8 cellular contexts compared by ENCODE assay signal in the genomic region with DNA sequence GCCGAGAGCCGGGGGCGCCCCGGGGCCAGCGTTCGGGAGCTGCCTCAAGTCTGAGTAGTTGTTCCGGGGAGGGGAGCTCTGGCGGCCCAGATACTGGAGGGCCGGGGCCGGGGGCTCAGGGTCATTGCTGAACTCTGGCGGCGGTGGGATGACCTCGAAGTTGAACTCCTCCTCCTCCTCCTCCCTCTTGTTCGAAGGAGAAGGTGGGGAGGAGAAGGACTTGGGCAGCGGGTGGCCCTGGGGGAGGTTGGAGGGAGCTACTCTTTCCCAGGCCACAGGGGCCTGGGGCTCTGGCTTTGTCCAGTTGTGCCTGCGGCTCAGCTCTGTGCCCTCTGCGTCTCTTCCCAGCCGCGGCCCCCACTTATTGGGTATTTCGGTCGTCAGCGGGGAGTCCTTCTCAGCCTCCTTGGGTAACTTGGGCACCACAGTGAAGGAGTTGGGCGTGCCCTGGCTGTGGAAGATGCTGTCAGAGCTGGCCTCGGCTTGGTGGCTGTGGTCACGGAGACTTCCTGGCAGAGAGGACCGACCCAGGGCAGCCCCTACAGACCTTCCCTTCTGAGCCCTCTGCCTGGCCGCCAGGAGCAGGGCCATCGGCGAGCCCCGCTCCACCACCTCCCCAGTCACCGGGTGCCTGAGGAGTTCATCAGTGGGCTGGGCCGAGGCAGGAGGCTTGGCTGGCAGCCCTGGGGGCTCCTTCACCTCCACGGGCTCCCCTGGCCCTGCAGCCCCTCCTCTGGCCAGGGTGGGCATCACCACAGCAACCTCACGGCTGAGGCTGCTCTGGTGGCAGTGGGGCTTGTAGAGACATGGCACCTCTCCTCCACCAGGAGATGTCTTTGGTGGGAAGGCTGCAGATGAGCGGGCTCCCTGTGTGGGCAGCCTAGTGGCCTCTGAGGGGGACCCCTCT. TPM values are rescaled to one million over a fixed set of nuclear protein-coding genes. Genes with fewer than 3 reads are reported as not detected.
DNase-seq lines count a peak whose midpoint lies in the region; ATAC-seq and TF ChIP-seq lines count a peak whose summit lies in the region.

No MANE protein-coding gene starts in this region.

- no peaks in the 10 kb centered on the region for H3K9me3 ChIP-seq in CD8-positive, alpha-beta T cell (ENCODE audit: low read length)
- H3K9me3 ChIP-seq in adipocyte (ENCODE audit: control insufficient read depth, low read length) (no peaks in the 10 kb centered on the region), mucosa of stomach (ENCODE audit: control insufficient read depth, low read length) (no peaks in the 10 kb centered on the region)

- H3K27ac Mint-ChIP-seq in CD8-positive, alpha-beta T cell, result no peak overlapping the region

- no peaks in the 10 kb centered on the region for H3K36me3 Mint-ChIP-seq in CD8-positive, alpha-beta T cell

- H3K27me3 ChIP-seq in CD8-positive, alpha-beta T cell (ENCODE audit: insufficient read depth, low read length), result no peaks in the 10 kb centered on the region
- H3K27me3 ChIP-seq in adipocyte (replicated peaks; ENCODE audit: control insufficient read depth, insufficient read depth, low read length) (no peaks in the 10 kb centered on the region), mucosa of stomach (ENCODE audit: control insufficient read depth, insufficient read depth, low read length) (no peaks in the 10 kb centered on the region)

- intact Hi-C loops in CD8-positive, alpha-beta T cell (cut with DNase I, micrococcal nuclease), result loop anchor here (1.0 to 2.0 kb wide), 7 partner anchors 55 to 325 kb away; partner anchors contain the start of genes PRICKLE4 (in 1 of the 2), TAF8 (in 1 of the 2), TOMM6 (in 1 of the 2) and USP49 (in 1 of the 2)

- no peak for ATAC-seq in CD8-positive, alpha-beta T cell
- peak; percentile 24 for ATAC-seq in HG03432 (IDR thresholded peaks at IDR 0.05; ENCODE audit: unreplicated experiment)

- CTCF ChIA-PET in CD8-positive, alpha-beta T cell (lab: Charles Lee), result interaction anchor here (0.7 to 3.2 kb wide), 50 partner anchors 8 to 1575 kb away, joined by 3 to 24 read pairs (median 4); partner anchors contain the start of genes PRICKLE4, TAF8, TOMM6 and USP49

- POLR2A ChIA-PET in CD8-positive, alpha-beta T cell (lab: Charles Lee), result interaction anchor here (1.5 to 1.7 kb wide), 3 partner anchors 17 to 57 kb away, joined by 4 to 12 read pairs (median 4); partner anchors contain the start of gene TAF8

- H3K4me3 ChIP-seq in CD8-positive, alpha-beta T cell (ENCODE audit: low read depth, low read length), result peak overlapping the region; percentile 69
- peak overlapping the region; percentile 75 for H3K4me3 ChIP-seq in adipocyte (ENCODE audit: low read length)
- no peak overlapping the region for H3K4me3 ChIP-seq in mucosa of stomach (ENCODE audit: low read length)

- no peaks in the 10 kb centered on the region for H3K9me3 Mint-ChIP-seq in CD8-positive, alpha-beta T cell

- peaks cover 8% of the 10 kb centered on the region for H3K4me1 ChIP-seq in CD8-positive, alpha-beta T cell (ENCODE audit: insufficient read depth, low read length)
- H3K4me1 ChIP-seq in adipocyte (ENCODE audit: control insufficient read depth, insufficient read depth, low read length), result peaks cover 27% of the 10 kb centered on the region
- H3K4me1 ChIP-seq in mucosa of stomach (ENCODE audit: control insufficient read depth, insufficient read depth, low read length), result peaks cover 64% of the 10 kb centered on the region

- H3K27ac ChIP-seq in CD8-positive, alpha-beta T cell (ENCODE audit: low read depth, low read length), result no peak overlapping the region

- no peaks in the 10 kb centered on the region for H3K27me3 Mint-ChIP-seq in CD8-positive, alpha-beta T cell (ENCODE audit: low read depth)

- H3K9ac ChIP-seq in adipocyte (ENCODE audit: low read length) (peak overlapping the region; percentile 68), mucosa of stomach (ENCODE audit: low read length) (peak overlapping the region; percentile 60)

- H3K4me3 Mint-ChIP-seq in CD8-positive, alpha-beta T cell, result peak overlapping the region; percentile 72

- H3K36me3 ChIP-seq in CD8-positive, alpha-beta T cell (ENCODE audit: insufficient read depth, low read length), result no peaks in the 10 kb centered on the region
- no peaks in the 10 kb centered on the region for H3K36me3 ChIP-seq in adipocyte (ENCODE audit: control insufficient read depth, insufficient read depth, low read length, severe bottlenecking)
- H3K36me3 ChIP-seq in mucosa of stomach (ENCODE audit: control insufficient read depth, insufficient read depth, low read length), result peaks cover 9% of the 10 kb centered on the region

- TF ChIP-seq CTCF in CD8-positive, alpha-beta T cell (IDR thresholded peaks at IDR 0.05), result no peak

- DNase-seq in CD8-positive, alpha-beta T cell, result no peak
- DNase-seq in adipocyte (ENCODE audit: low read depth) (no peak), NCI-H1092 (lab: John Stamatoyannopoulos, UW) (no peak), NCI-H526 treated with DMSO at 0.1 percent for 48 hours (lab: John Stamatoyannopoulos, UW) (no peak), NCI-H1930 (lab: John Stamatoyannopoulos, UW) (no peak), nucleus accumbens (lab: John Stamatoyannopoulos, UW) (no peak)

- H3K4me1 Mint-ChIP-seq in CD8-positive, alpha-beta T cell (ENCODE audit: low read depth), result peaks cover 7% of the 10 kb centered on the region

RNA-seq across cellular contexts. Expression of gene C6orf132, which starts 37.4 kb away (rescaled TPM):
- under 1 TPM; 0.05 to 0.06 TPM for total RNA-seq in CD8-positive, alpha-beta T cell

RNA-seq across cellular contexts. Expression of gene TAF8, which starts 54.7 kb away (rescaled TPM):
- total RNA-seq in CD8-positive, alpha-beta T cell, result 10 to 100 TPM; 24.6 to 33.3 TPM
